In the genomic region with DNA sequence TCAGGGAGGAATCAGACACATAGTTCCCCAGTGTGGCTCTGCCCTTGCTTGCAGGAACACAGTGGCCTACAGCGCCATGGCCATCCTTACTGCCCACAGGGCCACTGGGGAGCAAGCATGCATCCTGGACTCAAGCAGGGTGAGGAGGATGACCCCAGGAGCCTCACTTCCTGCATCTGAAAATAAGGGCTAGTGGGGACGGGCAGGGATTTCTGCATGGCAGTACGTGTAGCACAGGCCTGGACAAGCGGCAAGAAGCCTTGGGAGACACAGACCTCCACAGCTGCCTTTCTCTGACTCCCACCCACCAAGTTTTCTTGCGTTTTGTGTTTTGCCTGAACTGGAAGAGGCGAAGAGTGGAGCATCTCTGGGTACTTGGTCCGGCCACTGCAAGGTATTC, we compare ENCODE assay signal across 3 cellular contexts. TPM values are rescaled to one million over a fixed set of nuclear protein-coding genes. Genes with fewer than 3 reads are reported as not detected.
"Had no signal": no experiment of that assay in that cellular context is flagged by ENCODE, and none has a peak within 500 bp of the region (broad histone marks: within the 10 kb centered on the region; RNA-seq: fewer than 3 reads in every experiment).

No MANE protein-coding gene starts in this region.

RNA-seq across cellular contexts. Expression of gene POTEF, which starts 33.5 kb away (rescaled TPM):
- total RNA-seq: GM23248, HFFc6 had no signal
- polyA plus RNA-seq: GM23248 had no signal

RNA-seq across cellular contexts. Expression of gene TUBA3E, which starts 35.8 kb away (rescaled TPM):
- total RNA-seq: GM23248, H1, HFFc6 had no signal
- polyA plus RNA-seq: GM23248, H1 had no signal
